Comparison of ENCODE assay signal across 8 cellular contexts in genomic region chr10:15585303-15585715, GRCh38.
DNase-seq lines count a peak whose midpoint lies in the region; ATAC-seq and TF ChIP-seq lines count a peak whose summit lies in the region.

No MANE protein-coding gene starts in this region.

- peak; percentile 61 for TF ChIP-seq RAD21 in Ishikawa (IDR thresholded peaks at IDR 0.05; ENCODE audit: low read depth)

- H3K27me3 Mint-ChIP-seq in mesothelial cell of epicardium (ENCODE audit: low read depth) = no peaks in the 10 kb centered on the region

- H3K9me3 Mint-ChIP-seq in mesothelial cell of epicardium = peaks cover 12% of the 10 kb centered on the region

- 9 to 11% methylated on average over 6 of the region's 6 CpGs for WGBS in tibial nerve, 2 donors

- TF ChIP-seq EP300 in Ishikawa (IDR thresholded peaks at IDR 0.05; ENCODE audit: borderline replicate concordance) (no peak), tibial nerve (IDR thresholded peaks at IDR 0.05) (no peak)

- TF ChIP-seq CTCF in mesothelial cell of epicardium (IDR thresholded peaks at IDR 0.05; ENCODE audit: unreplicated experiment) (peak; percentile 74), tibial nerve (IDR thresholded peaks at IDR 0.05) (peak; percentile 47 to 59 (median 50))

- peaks cover 6% of the 10 kb centered on the region for H3K4me1 Mint-ChIP-seq in mesothelial cell of epicardium

- peak; percentile 82 for ATAC-seq in GM21515 (IDR thresholded peaks at IDR 0.05; ENCODE audit: unreplicated experiment)

- H3K4me1 ChIP-seq in tibial nerve = peaks cover 0 to 4% (median 0%) of the 10 kb centered on the region in 4 donors

- H3K4me3 Mint-ChIP-seq in mesothelial cell of epicardium = no peak overlapping the region

- H3K27me3 ChIP-seq in tibial nerve = no peaks in the 10 kb centered on the region

- H3K9me3 ChIP-seq in tibial nerve = no peaks in the 10 kb centered on the region

- H3K4me3 ChIP-seq in tibial nerve = no peak overlapping the region

- no peak overlapping the region for H3K27ac ChIP-seq in tibial nerve

- no peaks in the 10 kb centered on the region for H3K36me3 ChIP-seq in tibial nerve

- H3K36me3 Mint-ChIP-seq in mesothelial cell of epicardium = peaks cover 9% of the 10 kb centered on the region

- DNase-seq in NCI-H510A treated with DMSO at 0.1 percent for 48 hours (lab: John Stamatoyannopoulos, UW) (peak; percentile 3), NCI-H510A (lab: John Stamatoyannopoulos, UW) (no peak), SW 1271 (lab: John Stamatoyannopoulos, UW) (peak; percentile 41 to 61), dermis microvascular lymphatic vessel endothelial cell (ENCODE audit: low read depth in 2 of 2) (peak; percentile 59 to 74), mesothelial cell of epicardium (ENCODE audit: low spot score in 2 of 2, unreplicated experiment in 2 of 2) (peak in 1 of 2 experiments; percentile 45), tibial nerve (ENCODE audit: low spot score in 2 of 2) (peak; percentile 35 to 38)

- no peak overlapping the region for H3K27ac Mint-ChIP-seq in mesothelial cell of epicardium

- no peak for TF ChIP-seq POLR2A in tibial nerve (IDR thresholded peaks at IDR 0.05)

TF ChIP-seq in Ishikawa, 13 proteins besides CTCF, POLR2A, EP300 and RAD21:
- TF ChIP-seq NFIC (IDR thresholded peaks at IDR 0.05) (no peak), YY1 (IDR thresholded peaks at IDR 0.05; ENCODE audit: low read depth) (no peak), CEBPB (IDR thresholded peaks at IDR 0.05) (no peak)
